19 cellular contexts compared by ENCODE assay signal in the genomic region with DNA sequence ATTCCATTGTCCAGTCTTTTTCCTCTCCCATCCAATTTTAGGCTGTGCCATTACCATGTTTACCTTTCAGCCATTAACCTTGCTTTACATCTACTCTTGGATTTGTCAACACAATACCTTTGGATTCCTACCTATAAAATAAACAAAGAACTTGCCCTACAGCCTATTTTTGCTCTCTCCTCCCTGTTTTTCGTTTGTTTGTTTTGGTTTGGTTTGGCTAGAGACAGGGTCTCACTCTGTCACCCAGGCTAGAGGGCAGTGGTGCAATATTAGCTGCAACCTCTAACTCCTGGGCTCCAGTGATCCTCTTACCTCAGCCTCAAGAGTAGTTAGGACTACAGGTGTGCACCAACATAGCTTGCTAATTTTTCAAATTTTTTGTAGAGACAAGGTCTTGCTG.
A peak's percentile ranks its signal among the peaks of the same experiment; 100 is the strongest.
DNase-seq lines count a peak whose midpoint lies in the region; ATAC-seq and TF ChIP-seq lines count a peak whose summit lies in the region.
"Had no signal": no experiment of that assay in that cellular context is flagged by ENCODE, and none has a peak within 500 bp of the region (broad histone marks: within the 10 kb centered on the region; RNA-seq: fewer than 3 reads in every experiment).

No MANE protein-coding gene starts in this region.

- no peaks in the 10 kb centered on the region for H3K27me3 ChIP-seq in transverse colon

- intact Hi-C loops in natural killer cell (cut with micrococcal nuclease): no loop called here
- intact Hi-C loops in left colon (cut with DNase I, micrococcal nuclease): no loop called here
- intact Hi-C loops in transverse colon (cut with DNase I; ENCODE audit: low total_unique reads): no loop called here

- ATAC-seq in natural killer cell (no peak), left colon (peak; percentile 46), HG02588 (IDR thresholded peaks at IDR 0.05; ENCODE audit: unreplicated experiment) (no peak), GM19467 (IDR thresholded peaks at IDR 0.05; ENCODE audit: unreplicated experiment) (no peak)
- no peak for ATAC-seq in natural killer cell treated with Interleukin-12 subunit alpha and Interleukin-12 subunit beta and Interleukin-15 and Interleukin-18, amount 100 ng/mL, for 72 hours
- no peak for ATAC-seq in stimulated activated naive B cell treated with anti-CD40 and anti-IgM and Interleukin-4, amounts not matched to agents 10 μg/mL and 1 μg/mL and 100 μg/mL, for 72 hours (replicated peaks)
- ATAC-seq: K562, SK-N-SH treated with all-trans-retinoic acid at 6 μM for 48 hours had no signal

- peaks cover 0 to 29% (median 5%) of the 10 kb centered on the region in 4 donors for H3K36me3 ChIP-seq in transverse colon

- DNase-seq in natural killer cell: no peak
- DNase-seq in natural killer cell treated with Interleukin-12 subunit alpha and Interleukin-12 subunit beta and Interleukin-15 and Interleukin-18, amount 100 ng/mL, for 72 hours (ENCODE audit: low spot score): no peak
- peak; percentile 6 for DNase-seq in NCI-H2029 treated with DMSO at 0.1 percent for 48 hours (lab: John Stamatoyannopoulos, UW)
- DNase-seq in left colon: no peak
- DNase-seq in stimulated activated naive B cell treated with anti-CD40 and anti-IgM and Interleukin-4, amounts not matched to agents 10 μg/mL and 1 μg/mL and 100 μg/mL, for 72 hours: no peak
- no peak for DNase-seq in transverse colon
- DNase-seq: Caco-2, H7, NCI-H1048, NCI-H2171, NCI-H446, NCI-H69, SHP77 treated with DMSO at 0.1 percent for 48 hours had no signal

- TF ChIP-seq CTCF in natural killer cell (IDR thresholded peaks at IDR 0.05) (no peak), transverse colon (IDR thresholded peaks at IDR 0.05) (no peak)

- H3K4me1 Mint-ChIP-seq in natural killer cell: peaks cover 60 to 68% of the 10 kb centered on the region in 2 donors
- H3K4me1 Mint-ChIP-seq in natural killer cell treated with Interleukin-12 subunit alpha and Interleukin-12 subunit beta and Interleukin-15 and Interleukin-18, amount 100 ng/mL, for 72 hours (ENCODE audit: low read depth in 2 of 2): peaks cover 25 to 40% of the 10 kb centered on the region in 2 donors
- H3K4me1 Mint-ChIP-seq in stimulated activated naive B cell treated with anti-CD40 and anti-IgM and Interleukin-4, amounts not matched to agents 10 μg/mL and 1 μg/mL and 100 μg/mL, for 72 hours: peaks cover 31 to 74% of the 10 kb centered on the region in 2 donors

- peaks cover 0 to 5% (median 0%) of the 10 kb centered on the region in 4 donors for H3K4me1 ChIP-seq in transverse colon
- H3K4me1 ChIP-seq: Caco-2 had no signal

- peak overlapping the region; percentile 44 to 57 for H3K27ac Mint-ChIP-seq in natural killer cell
- H3K27ac Mint-ChIP-seq in natural killer cell treated with Interleukin-12 subunit alpha and Interleukin-12 subunit beta and Interleukin-15 and Interleukin-18, amount 100 ng/mL, for 72 hours: no peak overlapping the region
- peak overlapping the region; percentile 26 for H3K27ac Mint-ChIP-seq in stimulated activated naive B cell treated with anti-CD40 and anti-IgM and Interleukin-4, amounts not matched to agents 10 μg/mL and 1 μg/mL and 100 μg/mL, for 72 hours

- TF ChIP-seq EP300 in transverse colon (IDR thresholded peaks at IDR 0.05; ENCODE audit: low read depth): no peak

- peaks cover 71% of the 10 kb centered on the region for H3K36me3 Mint-ChIP-seq in natural killer cell
- peaks cover 69% of the 10 kb centered on the region for H3K36me3 Mint-ChIP-seq in natural killer cell treated with Interleukin-12 subunit alpha and Interleukin-12 subunit beta and Interleukin-15 and Interleukin-18, amount 100 ng/mL, for 72 hours
- H3K36me3 Mint-ChIP-seq in stimulated activated naive B cell treated with anti-CD40 and anti-IgM and Interleukin-4, amounts not matched to agents 10 μg/mL and 1 μg/mL and 100 μg/mL, for 72 hours: peaks cover 77 to 86% of the 10 kb centered on the region in 2 donors

- TF ChIP-seq POLR2A in transverse colon (IDR thresholded peaks at IDR 0.05): no peak

- no peaks in the 10 kb centered on the region for H3K9me3 ChIP-seq in transverse colon
- H3K9me3 ChIP-seq: Caco-2 had no signal

- no peak overlapping the region for H3K4me3 ChIP-seq in transverse colon
- H3K4me3 ChIP-seq: K562 had no signal

- no peak overlapping the region for H3K27ac ChIP-seq in transverse colon
- H3K27ac ChIP-seq: HL-60 had no signal

- no peak overlapping the region for H3K4me3 Mint-ChIP-seq in natural killer cell
- H3K4me3 Mint-ChIP-seq in natural killer cell treated with Interleukin-12 subunit alpha and Interleukin-12 subunit beta and Interleukin-15 and Interleukin-18, amount 100 ng/mL, for 72 hours: no peak overlapping the region
- H3K4me3 Mint-ChIP-seq in stimulated activated naive B cell treated with anti-CD40 and anti-IgM and Interleukin-4, amounts not matched to agents 10 μg/mL and 1 μg/mL and 100 μg/mL, for 72 hours: no peak overlapping the region
- H3K4me3 Mint-ChIP-seq: CD14-positive monocyte had no signal

- peaks cover 5 to 6% of the 10 kb centered on the region in 2 donors for H3K9me3 Mint-ChIP-seq in natural killer cell
- H3K9me3 Mint-ChIP-seq in natural killer cell treated with Interleukin-12 subunit alpha and Interleukin-12 subunit beta and Interleukin-15 and Interleukin-18, amount 100 ng/mL, for 72 hours: peaks cover 10% of the 10 kb centered on the region
- H3K9me3 Mint-ChIP-seq in stimulated activated naive B cell treated with anti-CD40 and anti-IgM and Interleukin-4, amounts not matched to agents 10 μg/mL and 1 μg/mL and 100 μg/mL, for 72 hours: peaks cover 21 to 23% of the 10 kb centered on the region in 2 donors

- H3K27me3 Mint-ChIP-seq in natural killer cell (ENCODE audit: low read depth in 2 of 2): no peaks in the 10 kb centered on the region
- no peaks in the 10 kb centered on the region for H3K27me3 Mint-ChIP-seq in natural killer cell treated with Interleukin-12 subunit alpha and Interleukin-12 subunit beta and Interleukin-15 and Interleukin-18, amount 100 ng/mL, for 72 hours
- H3K27me3 Mint-ChIP-seq in stimulated activated naive B cell treated with anti-CD40 and anti-IgM and Interleukin-4, amounts not matched to agents 10 μg/mL and 1 μg/mL and 100 μg/mL, for 72 hours: no peaks in the 10 kb centered on the region

- 37% methylated on average over 1 of the region's 1 CpG; no CpG with 5 or more reads in 1 of the 2 donors for WGBS in transverse colon (ENCODE audit: low coverage in 1 of 2), 2 donors

- in situ Hi-C loops in transverse colon (cut with MboI; ENCODE audit: low pct_ligation_motif_present in 1 of 4, low pct_unique_long_range_greater_than_20kb in 1 of 4, low sequenced_read_pairs in 3 of 4): no loop called here

Comparison
In these comparisons a context has a peak if more than half of its experiments do, and no peak if none do; other contexts are left out.
1. H3K27ac Mint-ChIP-seq: peak in natural killer cell (2 of 2) and stimulated activated naive B cell treated with anti-CD40 and anti-IgM and Interleukin-4, amounts not matched to agents 10 μg/mL and 1 μg/mL and 100 μg/mL, for 72 hours (single experiment); none in natural killer cell treated with Interleukin-12 subunit alpha and Interleukin-12 subunit beta and Interleukin-15 and Interleukin-18, amount 100 ng/mL, for 72 hours (0 of 2).